Comparison of ENCODE assay signal across 23 cellular contexts in genomic region chr11:34476853-34477252, GRCh38. TPM values are rescaled to one million over a fixed set of nuclear protein-coding genes. Genes with fewer than 3 reads are reported as not detected.
A peak's percentile ranks its signal among the peaks of the same experiment; 100 is the strongest.
DNase-seq lines count a peak whose midpoint lies in the region; FAIRE-seq and TF ChIP-seq lines count a peak whose summit lies in the region.
"Had no signal": no experiment of that assay in that cellular context is flagged by ENCODE, and none has a peak within 500 bp of the region (broad histone marks: within the 10 kb centered on the region; RNA-seq: fewer than 3 reads in every experiment).

No MANE protein-coding gene starts in this region.

- H3K4me3 Mint-ChIP-seq in progenitor cell of endocrine pancreas (ENCODE audit: low read depth), result no peak overlapping the region
- H3K4me3 Mint-ChIP-seq in type B pancreatic cell, result no peak overlapping the region
- H3K4me3 Mint-ChIP-seq: B cell; CD8-positive, alpha-beta T cell had no signal

- no peaks in the 10 kb centered on the region for H3K9me3 Mint-ChIP-seq in progenitor cell of endocrine pancreas (ENCODE audit: low read depth)
- no peaks in the 10 kb centered on the region for H3K9me3 Mint-ChIP-seq in type B pancreatic cell
- H3K9me3 Mint-ChIP-seq: CD8-positive, alpha-beta T cell had no signal

- H3K4me3 ChIP-seq in MG63 (no peak overlapping the region), bronchial epithelial cell (ENCODE audit: low read depth, low read length) (no peak overlapping the region)
- H3K4me3 ChIP-seq: BLaER1 treated with 17β-estradiol and CSF1 and Interleukin-3, amounts not matched to agents 10 nM and 100 nM; HAP-1 had no signal

- peaks cover 12% of the 10 kb centered on the region for H3K36me3 Mint-ChIP-seq in progenitor cell of endocrine pancreas (ENCODE audit: insufficient read depth)
- H3K36me3 Mint-ChIP-seq in type B pancreatic cell, result peaks cover 11% of the 10 kb centered on the region

- H3K27me3 Mint-ChIP-seq in progenitor cell of endocrine pancreas (no peaks in the 10 kb centered on the region), type B pancreatic cell (no peaks in the 10 kb centered on the region)

- H3K27me3 ChIP-seq in MG63 (no peaks in the 10 kb centered on the region), bronchial epithelial cell (ENCODE audit: control insufficient read depth, insufficient read depth, low read length) (no peaks in the 10 kb centered on the region)
- H3K27me3 ChIP-seq: BLaER1 treated with 17β-estradiol and CSF1 and Interleukin-3, amounts not matched to agents 10 nM and 100 nM had no signal

- H3K4me1 Mint-ChIP-seq in progenitor cell of endocrine pancreas (ENCODE audit: low read depth), result peaks cover 6% of the 10 kb centered on the region
- peaks cover 4% of the 10 kb centered on the region for H3K4me1 Mint-ChIP-seq in type B pancreatic cell (ENCODE audit: unreplicated experiment)
- H3K4me1 Mint-ChIP-seq: B cell had no signal

- H3K9me3 ChIP-seq in MG63, result no peaks in the 10 kb centered on the region
- H3K9me3 ChIP-seq: BLaER1 treated with 17β-estradiol and CSF1 and Interleukin-3, amounts not matched to agents 10 nM and 100 nM; HAP-1 had no signal

- peak; percentile 10 for DNase-seq in A172 (ENCODE audit: low spot score)
- DNase-seq in MG63, result peak; percentile 28
- peak; percentile 25 for DNase-seq in bronchial epithelial cell (ENCODE audit: low read depth)
- DNase-seq in kidney tubule cell (ENCODE audit: low spot score), result peak; percentile 40
- DNase-seq in MV-4-11 (lab: John Stamatoyannopoulos, UW), result no peak
- no peak for DNase-seq in GOT3 (lab: John Stamatoyannopoulos, UW)
- no peak for DNase-seq in progenitor cell of endocrine pancreas (ENCODE audit: low spot score, unreplicated experiment)
- no peak for DNase-seq in type B pancreatic cell (ENCODE audit: extremely low spot score, unreplicated experiment)
- DNase-seq: 8988T; CD8-positive, alpha-beta T cell; DMS 273 treated with DMSO at 0.1 percent for 48 hours; DMS53; DND-41; EL; IMR-90 had no signal

- H3K27ac Mint-ChIP-seq in progenitor cell of endocrine pancreas (no peak overlapping the region), type B pancreatic cell (no peak overlapping the region)
- H3K27ac Mint-ChIP-seq: B cell; CD8-positive, alpha-beta T cell had no signal

- peaks cover 23% of the 10 kb centered on the region for H3K36me3 ChIP-seq in MG63
- no peaks in the 10 kb centered on the region for H3K36me3 ChIP-seq in bronchial epithelial cell (ENCODE audit: control insufficient read depth, insufficient read depth, low read length)

- TF ChIP-seq CTCF in bronchial epithelial cell (IDR thresholded peaks at IDR 0.05; ENCODE audit: insufficient read depth, low read length, severe bottlenecking) (no peak), progenitor cell of endocrine pancreas (IDR thresholded peaks at IDR 0.05; ENCODE audit: unreplicated experiment) (no peak), type B pancreatic cell (conservative IDR thresholded peaks at IDR 0.05) (no peak)

- no peak for FAIRE-seq in bronchial epithelial cell (lab: Jason Lieb, UNC)
- FAIRE-seq: G401.6, GM12891, GM19239, HTR-8/SVneo had no signal

RNA-seq across cellular contexts. Expression of gene ELF5, which starts 36.7 kb away (rescaled TPM):
- total RNA-seq in A172 (2014; rRNA removed; shearing (Covaris generic)), result not detected in 2 replicates
- not detected in 2 replicates for total RNA-seq in MG63 (2014; rRNA removed; shearing (Covaris generic); ENCODE audit: low replicate concordance)
- total RNA-seq in bronchial epithelial cell (0.53 and 3.7 TPM in 2 replicates), progenitor cell of endocrine pancreas (1.8 and 2.1 TPM in 2 replicates), type B pancreatic cell (ENCODE audit: low replicate concordance) (19.3 and 43.1 TPM in 2 replicates)
- total RNA-seq: B cell; CD8-positive, alpha-beta T cell; H4; IMR-90 had no signal

RNA-seq across cellular contexts. Expression of gene CAT, which starts 38.1 kb away (rescaled TPM):
- total RNA-seq in A172 (2014; rRNA removed; shearing (Covaris generic)), result 61.6 and 71.1 TPM in 2 replicates
- 124 and 125 TPM in 2 replicates for total RNA-seq in MG63 (2014; rRNA removed; shearing (Covaris generic); ENCODE audit: low replicate concordance)
- total RNA-seq in bronchial epithelial cell (12.9 and 24.1 TPM in 2 replicates), progenitor cell of endocrine pancreas (44.1 and 51.8 TPM in 2 replicates), type B pancreatic cell (ENCODE audit: low replicate concordance) (49.9 and 61.2 TPM in 2 replicates)

Comparison
In these comparisons a context has a peak if more than half of its experiments do, and no peak if none do; other contexts are left out.
1. DNase-seq: peak in A172 (single experiment), MG63 (single experiment), bronchial epithelial cell (single experiment) and kidney tubule cell (single experiment); none in MV-4-11 (single experiment), GOT3 (single experiment), progenitor cell of endocrine pancreas (single experiment) and type B pancreatic cell (single experiment).